Comparison of ENCODE assay signal across 24 cellular contexts in genomic region chr7:104228442-104228841, GRCh38.
"Had no signal": no experiment of that assay in that cellular context is flagged by ENCODE, and none has a peak within 500 bp of the region (broad histone marks: within the 10 kb centered on the region; RNA-seq: fewer than 3 reads in every experiment).

No MANE protein-coding gene starts in this region.

- H3K4me3 ChIP-seq: colonic mucosa, coronary artery, dorsolateral prefrontal cortex, esophagus muscularis mucosa, esophagus squamous epithelium, gastrocnemius medialis, gastroesophageal sphincter, heart left ventricle had no signal

- DNase-seq: colonic mucosa; cortex of kidney; dermis blood vessel endothelial cell; dorsolateral prefrontal cortex; effector CD4-positive, alpha-beta T cell; effector CD8-positive, alpha-beta T cell; effector memory CD4-positive, alpha-beta T cell; effector memory CD8-positive, alpha-beta T cell; endodermal cell; erythroblast; esophagus squamous epithelium; foreskin fibroblast; foreskin keratinocyte; foreskin melanocyte; gastrocnemius medialis; glutamatergic neuron; head of caudate nucleus; heart left ventricle had no signal

- H3K36me3 ChIP-seq: colonic mucosa, esophagus muscularis mucosa, esophagus squamous epithelium, gastrocnemius medialis, gastroesophageal sphincter, heart left ventricle had no signal

- H3K27me3 ChIP-seq: colonic mucosa, dorsolateral prefrontal cortex, gastrocnemius medialis, gastroesophageal sphincter had no signal

- H3K27ac Mint-ChIP-seq: dendritic cell treated with granulocyte-macrophage colony-stimulating factor and Interleukin-4, amounts not matched to agents 40 ng/mL and 50 ng/mL, for 4 days; effector memory CD8-positive, alpha-beta T cell; endodermal cell had no signal

- H3K27ac ChIP-seq: colonic mucosa, coronary artery, dorsolateral prefrontal cortex, epithelial cell of prostate, esophagus muscularis mucosa, esophagus squamous epithelium, foreskin keratinocyte, gastrocnemius medialis, gastroesophageal sphincter, heart left ventricle had no signal

- H3K9me3 ChIP-seq: colonic mucosa, esophagus muscularis mucosa, esophagus squamous epithelium, gastrocnemius medialis, gastroesophageal sphincter, heart left ventricle had no signal

- H3K4me3 Mint-ChIP-seq: dendritic cell treated with granulocyte-macrophage colony-stimulating factor and Interleukin-4, amounts not matched to agents 40 ng/mL and 50 ng/mL, for 4 days; effector memory CD8-positive, alpha-beta T cell; endodermal cell had no signal

- H3K4me1 ChIP-seq: colonic mucosa, foreskin keratinocyte, gastroesophageal sphincter had no signal

- ATAC-seq: effector memory CD8-positive, alpha-beta T cell; esophagus mucosa; foreskin keratinocyte; gastrocnemius medialis; gastroesophageal sphincter; heart left ventricle had no signal

- H3K9me3 Mint-ChIP-seq: dendritic cell treated with granulocyte-macrophage colony-stimulating factor and Interleukin-4, amounts not matched to agents 40 ng/mL and 50 ng/mL, for 4 days; effector memory CD8-positive, alpha-beta T cell; endodermal cell had no signal
